ENCODE assay signal across 13 cellular contexts in genomic region chr1:17615959-17616358, GRCh38.
DNase-seq lines count a peak whose midpoint lies in the region; ATAC-seq and TF ChIP-seq lines count a peak whose summit lies in the region.
"Had no signal": no experiment of that assay in that cellular context is flagged by ENCODE, and none has a peak within 500 bp of the region (broad histone marks: within the 10 kb centered on the region; RNA-seq: fewer than 3 reads in every experiment).

No MANE protein-coding gene starts in this region.

- H4K5ac ChIP-seq in mesendoderm (ENCODE audit: low read length): no peak overlapping the region

- 86% methylated on average over 15 of the region's 17 CpGs for WGBS in esophagus muscularis mucosa
- no CpG with 5 or more reads among the region's 17 CpGs for WGBS in mesendoderm (ENCODE audit: extremely low coverage, insufficient coverage, low lambda C conversion rate)

- no peak overlapping the region for H4K8ac ChIP-seq in mesendoderm (ENCODE audit: low read depth, low read length)

- H2BK120ac ChIP-seq in mesendoderm (ENCODE audit: low read depth, low read length): no peak overlapping the region

- H3K27me3 ChIP-seq in RWPE2 (ENCODE audit: insufficient read depth, poor library complexity, severe bottlenecking): no peaks in the 10 kb centered on the region
- no peaks in the 10 kb centered on the region for H3K27me3 ChIP-seq in esophagus muscularis mucosa
- no peaks in the 10 kb centered on the region for H3K27me3 ChIP-seq in tibial artery
- H3K27me3 ChIP-seq in mesendoderm (ENCODE audit: insufficient read depth, low read length, poor library complexity): no peaks in the 10 kb centered on the region

- H3K4me3 ChIP-seq in RWPE2 (ENCODE audit: severe bottlenecking) (no peak overlapping the region), esophagus muscularis mucosa (no peak overlapping the region), tibial artery (no peak overlapping the region), mesendoderm (ENCODE audit: low read length) (no peak overlapping the region)
- H3K4me3 ChIP-seq: GM12878 had no signal

- no peak overlapping the region for H3K18ac ChIP-seq in mesendoderm (ENCODE audit: low read length)

- H3K4me2 ChIP-seq in mesendoderm (ENCODE audit: low read length): no peak overlapping the region

- TF ChIP-seq EP300 in esophagus muscularis mucosa (IDR thresholded peaks at IDR 0.05): no peak

- no peaks in the 10 kb centered on the region for H3K79me2 ChIP-seq in mesendoderm (ENCODE audit: control insufficient read depth, insufficient read depth, low read length)

- H3K79me1 ChIP-seq in mesendoderm (ENCODE audit: low read length): no peaks in the 10 kb centered on the region

- H2AK5ac ChIP-seq in mesendoderm (ENCODE audit: low read length): no peak overlapping the region

- ATAC-seq in RWPE2 (ENCODE audit: low read depth): no peak
- ATAC-seq: GM12878 had no signal

- H3K4me1 Mint-ChIP-seq in chondrocyte (ENCODE audit: low read depth): peaks cover 49% of the 10 kb centered on the region
- peaks cover 9% of the 10 kb centered on the region for H3K4me1 Mint-ChIP-seq in type B pancreatic cell (ENCODE audit: unreplicated experiment)
- H3K4me1 Mint-ChIP-seq: B cell; CD4-positive, alpha-beta memory T cell had no signal

- no peak overlapping the region for H3K9ac ChIP-seq in mesendoderm (ENCODE audit: low read length)

- H3K4me1 ChIP-seq in RWPE2 (ENCODE audit: insufficient read depth, poor library complexity, severe bottlenecking) (peaks cover 22% of the 10 kb centered on the region), esophagus muscularis mucosa (peaks cover 23 to 48% (median 39%) of the 10 kb centered on the region in 4 donors), tibial artery (peaks cover 4 to 79% (median 46%) of the 10 kb centered on the region in 4 donors), mesendoderm (ENCODE audit: control insufficient read depth, low read depth, low read length) (no peaks in the 10 kb centered on the region)

- DNase-seq in RWPE2 (ENCODE audit: low spot score): no peak
- DNase-seq in chondrocyte (ENCODE audit: low spot score): peak; percentile 77
- no peak for DNase-seq in esophagus muscularis mucosa (ENCODE audit: extremely low spot score)
- DNase-seq in tibial artery: no peak
- DNase-seq in mesendoderm: no peak
- DNase-seq in HuH-7 (ENCODE audit: low spot score): no peak
- no peak for DNase-seq in type B pancreatic cell (ENCODE audit: extremely low spot score, unreplicated experiment)
- DNase-seq: CD4-positive, alpha-beta memory T cell; DMS79; IMR-90 had no signal

- H3K27me3 Mint-ChIP-seq in chondrocyte (ENCODE audit: low read depth) (no peaks in the 10 kb centered on the region), type B pancreatic cell (no peaks in the 10 kb centered on the region)

- no peaks in the 10 kb centered on the region; the same call in 1 of the 2 replicates for H3K36me3 ChIP-seq in RWPE2 (ENCODE audit: low read depth)
- H3K36me3 ChIP-seq in esophagus muscularis mucosa: peaks cover 0 to 63% (median 35%) of the 10 kb centered on the region in 4 donors
- peaks cover 40 to 75% (median 45%) of the 10 kb centered on the region in 3 donors for H3K36me3 ChIP-seq in tibial artery
- H3K36me3 ChIP-seq in mesendoderm (ENCODE audit: control insufficient read depth, insufficient read depth, low read length): no peaks in the 10 kb centered on the region

- H3K4me3 Mint-ChIP-seq in chondrocyte (ENCODE audit: unreplicated experiment) (no peak overlapping the region), type B pancreatic cell (no peak overlapping the region)
- H3K4me3 Mint-ChIP-seq: B cell; CD4-positive, alpha-beta memory T cell had no signal

- no peaks in the 10 kb centered on the region for H3K9me3 Mint-ChIP-seq in chondrocyte (ENCODE audit: low read depth)
- H3K9me3 Mint-ChIP-seq in type B pancreatic cell: no peaks in the 10 kb centered on the region
- H3K9me3 Mint-ChIP-seq: CD4-positive, alpha-beta memory T cell had no signal

- H3K36me3 Mint-ChIP-seq in chondrocyte (ENCODE audit: low read depth): peaks cover 20% of the 10 kb centered on the region
- H3K36me3 Mint-ChIP-seq in type B pancreatic cell: peaks cover 6% of the 10 kb centered on the region
- H3K36me3 Mint-ChIP-seq: CD4-positive, alpha-beta memory T cell had no signal

- TF ChIP-seq POLR2A in esophagus muscularis mucosa (IDR thresholded peaks at IDR 0.05; ENCODE audit: low read depth): no peak

- no peak overlapping the region for H2BK15ac ChIP-seq in mesendoderm (replicated peaks; ENCODE audit: low read depth)

- no peak overlapping the region for H3K23ac ChIP-seq in mesendoderm (ENCODE audit: low read length)

- H3K27ac ChIP-seq in RWPE2 (ENCODE audit: poor library complexity, severe bottlenecking) (peak overlapping the region; percentile 47), esophagus muscularis mucosa (replicated peaks in 1 of 4) (peak overlapping the region; percentile 13 to 89 (median 60)), tibial artery (peak overlapping the region; percentile 96 to 100), mesendoderm (ENCODE audit: low read depth, low read length) (no peak overlapping the region)
- H3K27ac ChIP-seq: C4-2B had no signal

- H3K27ac Mint-ChIP-seq in chondrocyte (ENCODE audit: unreplicated experiment) (no peak overlapping the region), type B pancreatic cell (no peak overlapping the region)
- H3K27ac Mint-ChIP-seq: B cell; CD4-positive, alpha-beta memory T cell had no signal

- TF ChIP-seq CTCF in RWPE2 (IDR thresholded peaks at IDR 0.05; ENCODE audit: poor library complexity, severe bottlenecking) (no peak), chondrocyte (IDR thresholded peaks at IDR 0.05) (no peak), esophagus muscularis mucosa (IDR thresholded peaks at IDR 0.05) (no peak), tibial artery (IDR thresholded peaks at IDR 0.05) (no peak), type B pancreatic cell (conservative IDR thresholded peaks at IDR 0.05) (no peak)

- H3K56ac ChIP-seq in mesendoderm (ENCODE audit: low read length): no peak overlapping the region

- H3K4ac ChIP-seq in mesendoderm (ENCODE audit: low read depth, low read length): no peak overlapping the region

- intact Hi-C loops in esophagus muscularis mucosa (cut with DNase I): no loop called here
- intact Hi-C loops in tibial artery (cut with DNase I; ENCODE audit: low total_unique reads): no loop called here

- H3K9me3 ChIP-seq in RWPE2 (ENCODE audit: severe bottlenecking): no peaks in the 10 kb centered on the region
- no peaks in the 10 kb centered on the region for H3K9me3 ChIP-seq in esophagus muscularis mucosa
- no peaks in the 10 kb centered on the region for H3K9me3 ChIP-seq in tibial artery

- H2BK5ac ChIP-seq in mesendoderm (ENCODE audit: low read length): no peak overlapping the region
